Comparison of ENCODE assay signal across 19 cellular contexts in genomic region chr13:106555631-106556328, GRCh38. TPM values are rescaled to one million over a fixed set of nuclear protein-coding genes. Genes with fewer than 3 reads are reported as not detected.
DNase-seq lines count a peak whose midpoint lies in the region; ATAC-seq and TF ChIP-seq lines count a peak whose summit lies in the region.
"Had no signal": no experiment of that assay in that cellular context is flagged by ENCODE, and none has a peak within 500 bp of the region (broad histone marks: within the 10 kb centered on the region; RNA-seq: fewer than 3 reads in every experiment).

No MANE protein-coding gene starts in this region.

- DNase-seq in A673 (ENCODE audit: low spot score): no peak
- peak; percentile 74 for DNase-seq in HCEC 1CT
- DNase-seq in amniotic epithelial cell (ENCODE audit: low read depth): peak; percentile 64
- DNase-seq in lower lobe of right lung: no peak
- DNase-seq in NCI-H82 treated with DMSO at 0.1 percent for 48 hours (lab: John Stamatoyannopoulos, UW; ENCODE audit: unreplicated experiment): no peak
- no peak for DNase-seq in ecto neural progenitor cell (ENCODE audit: low spot score)
- no peak for DNase-seq in activated CD8-positive, alpha-beta memory T cell treated with anti-CD3 and anti-CD28 coated beads, Interleukin-2, amount 10 ng/mL, durations not matched to agents 7 days and 5 days
- DNase-seq in spleen: no peak
- DNase-seq: activated CD4-positive, alpha-beta T cell treated with anti-CD3 and anti-CD28 coated beads for 4 hours; activated CD8-positive, alpha-beta memory T cell treated with anti-CD3 and anti-CD28 coated beads, Interleukin-2, amount 50 U/mL, for 48 hours; activated naive CD4-positive, alpha-beta T cell; aorta; CD4-positive, alpha-beta T cell; DMS79; kidney; naive B cell; NCI-H1930; Peyer's patch; SW 1271 had no signal

- peaks cover 84% of the 10 kb centered on the region for H3K36me3 ChIP-seq in A673 (ENCODE audit: insufficient read depth, low read length, poor library complexity, severe bottlenecking)
- peaks cover 81% of the 10 kb centered on the region for H3K36me3 ChIP-seq in lower lobe of right lung
- peaks cover 0 to 88% (median 59%) of the 10 kb centered on the region in 6 donors for H3K36me3 ChIP-seq in spleen

- TF ChIP-seq CTCF in A673 (conservative IDR thresholded peaks at IDR 0.05; ENCODE audit: low read depth, low read length): no peak
- TF ChIP-seq CTCF in lower lobe of right lung (IDR thresholded peaks at IDR 0.05): no peak
- TF ChIP-seq CTCF in spleen (IDR thresholded peaks at IDR 0.05 in 8 of 11, conservative IDR thresholded peaks at IDR 0.05 in 3 of 11): no peak

- no peaks in the 10 kb centered on the region for H3K27me3 ChIP-seq in A673 (replicated peaks; ENCODE audit: insufficient read depth, low read depth, low read length, poor library complexity)
- no peaks in the 10 kb centered on the region for H3K27me3 ChIP-seq in lower lobe of right lung (ENCODE audit: low read depth)
- H3K27me3 ChIP-seq in spleen (replicated peaks in 1 of 7): no peaks in the 10 kb centered on the region
- H3K27me3 ChIP-seq: Peyer's patch had no signal

- no peaks in the 10 kb centered on the region for H3K27me3 Mint-ChIP-seq in activated CD8-positive, alpha-beta memory T cell treated with anti-CD3 and anti-CD28 coated beads, Interleukin-2, amount 10 ng/mL, durations not matched to agents 7 days and 5 days
- H3K27me3 Mint-ChIP-seq: CD4-positive, alpha-beta T cell; naive B cell had no signal

- H3K4me3 ChIP-seq in A673 (ENCODE audit: low read depth, low read length, poor library complexity, severe bottlenecking) (no peak overlapping the region), lower lobe of right lung (peak overlapping the region; percentile 2), spleen (no peak overlapping the region)
- H3K4me3 ChIP-seq: Peyer's patch had no signal

- 91 to 97% (median 93%) methylated on average over 4 of the region's 4 CpGs for WGBS in spleen, 5 donors

- peaks cover 64% of the 10 kb centered on the region for H3K36me3 Mint-ChIP-seq in activated CD8-positive, alpha-beta memory T cell treated with anti-CD3 and anti-CD28 coated beads, Interleukin-2, amount 10 ng/mL, durations not matched to agents 7 days and 5 days

- no peak overlapping the region for H3K4me3 Mint-ChIP-seq in activated CD8-positive, alpha-beta memory T cell treated with anti-CD3 and anti-CD28 coated beads, Interleukin-2, amount 10 ng/mL, durations not matched to agents 7 days and 5 days
- H3K4me3 Mint-ChIP-seq: CD4-positive, alpha-beta T cell; naive B cell had no signal

- H3K4me1 ChIP-seq in A673 (ENCODE audit: insufficient read depth, low read length, poor library complexity, severe bottlenecking): peaks cover under 1% of the 10 kb centered on the region
- H3K4me1 ChIP-seq in lower lobe of right lung: peaks cover 32% of the 10 kb centered on the region
- H3K4me1 ChIP-seq in spleen: peaks cover 7 to 74% (median 33%) of the 10 kb centered on the region in 6 donors

- intact Hi-C loops in A673 (cut with micrococcal nuclease; ENCODE audit: unreplicated experiment) (no loop called here), lower lobe of right lung (cut with DNase I) (no loop called here), spleen (cut with DNase I; ENCODE audit: low total_unique reads) (no loop called here)

- no TSS peak for BruUV-seq in A673 (replicated peaks; lab: Mats Ljungman, UMichigan)

- CTCF ChIA-PET in A673 (lab: Charles Lee): no interaction called here
- CTCF ChIA-PET in activated CD8-positive, alpha-beta memory T cell treated with anti-CD3 and anti-CD28 coated beads, Interleukin-2, amount 10 ng/mL, durations not matched to agents 7 days and 5 days (lab: Charles Lee): no interaction called here

- H3K27ac Mint-ChIP-seq in activated CD8-positive, alpha-beta memory T cell treated with anti-CD3 and anti-CD28 coated beads, Interleukin-2, amount 10 ng/mL, durations not matched to agents 7 days and 5 days: no peak overlapping the region
- H3K27ac Mint-ChIP-seq: CD4-positive, alpha-beta T cell had no signal

- no peaks in the 10 kb centered on the region for H3K9me3 Mint-ChIP-seq in activated CD8-positive, alpha-beta memory T cell treated with anti-CD3 and anti-CD28 coated beads, Interleukin-2, amount 10 ng/mL, durations not matched to agents 7 days and 5 days (ENCODE audit: low read depth)
- H3K9me3 Mint-ChIP-seq: CD4-positive, alpha-beta T cell; naive B cell had no signal

- no peak for TF ChIP-seq POLR2A in spleen (IDR thresholded peaks at IDR 0.05)

- H3K27ac ChIP-seq in A673 (ENCODE audit: low read depth, low read length, poor library complexity, severe bottlenecking) (peak overlapping the region; percentile 16), lower lobe of right lung (no peak overlapping the region), spleen (no peak overlapping the region)
- H3K27ac ChIP-seq: Peyer's patch had no signal

- ATAC-seq in lower lobe of right lung: no peak
- ATAC-seq in activated CD8-positive, alpha-beta memory T cell treated with anti-CD3 and anti-CD28 coated beads, Interleukin-2, amount 10 ng/mL, durations not matched to agents 7 days and 5 days: no peak

- POLR2A ChIA-PET in A673 (lab: Charles Lee; ENCODE audit: low non-redundant PET): no interaction called here

- H3K9me3 ChIP-seq in A673 (ENCODE audit: low read depth, low read length, poor library complexity, severe bottlenecking) (no peaks in the 10 kb centered on the region), lower lobe of right lung (no peaks in the 10 kb centered on the region), spleen (no peaks in the 10 kb centered on the region)
- H3K9me3 ChIP-seq: Peyer's patch had no signal

- H3K4me1 Mint-ChIP-seq in activated CD8-positive, alpha-beta memory T cell treated with anti-CD3 and anti-CD28 coated beads, Interleukin-2, amount 10 ng/mL, durations not matched to agents 7 days and 5 days: peaks cover 37% of the 10 kb centered on the region

RNA-seq across cellular contexts. Expression of gene ARGLU1, which starts 12.2 kb away (rescaled TPM):
- total RNA-seq in A673 (2021) (66.5 and 73.8 TPM in 2 replicates), lower lobe of right lung (108 TPM), spleen (100 to 1,000 TPM in 6 of 7 donors, 10 to 100 TPM in 1; 99.5 to 204 (median 128) TPM)
- total RNA-seq in activated CD8-positive, alpha-beta memory T cell treated with anti-CD3 and anti-CD28 coated beads, Interleukin-2, amount 10 ng/mL, durations not matched to agents 7 days and 5 days: 100 to 1,000 TPM; 111 to 138 TPM
- 100 to 1,000 TPM; 123 to 190 (median 141) TPM for polyA plus RNA-seq in spleen

RNA-seq across cellular contexts. Expression of gene EFNB2, which starts 20.3 kb away (rescaled TPM):
- total RNA-seq in A673 (2021): 2.2 and 5.2 TPM in 2 replicates
- 47.0 TPM for total RNA-seq in lower lobe of right lung
- under 1 TPM in 1 of 2 experiments, not detected in 1; 0.14 TPM for total RNA-seq in activated CD8-positive, alpha-beta memory T cell treated with anti-CD3 and anti-CD28 coated beads, Interleukin-2, amount 10 ng/mL, durations not matched to agents 7 days and 5 days
- total RNA-seq in spleen: 10 to 100 TPM; 12.4 to 22.9 (median 17.6) TPM
- polyA plus RNA-seq in spleen: 1 to 10 TPM; 2.9 to 7.1 (median 6.8) TPM

Comparison
In these comparisons a context has a peak if more than half of its experiments do, and no peak if none do; other contexts are left out.
1. DNase-seq: peak in HCEC 1CT (single experiment) and amniotic epithelial cell (single experiment); none in A673 (single experiment), lower lobe of right lung (single experiment), NCI-H82 treated with DMSO at 0.1 percent for 48 hours (single experiment), ecto neural progenitor cell (single experiment), activated CD8-positive, alpha-beta memory T cell treated with anti-CD3 and anti-CD28 coated beads, Interleukin-2, amount 10 ng/mL, durations not matched to agents 7 days and 5 days (single experiment) and spleen (single experiment).